In genomic region chr13:44331912-44332840, GRCh38 we compare ENCODE assay signal across 9 cellular contexts. TPM values are rescaled to one million over a fixed set of nuclear protein-coding genes. Genes with fewer than 3 reads are reported as not detected.
DNase-seq lines count a peak whose midpoint lies in the region; ATAC-seq and TF ChIP-seq lines count a peak whose summit lies in the region.
"Had no signal": no experiment of that assay in that cellular context is flagged by ENCODE, and none has a peak within 500 bp of the region (broad histone marks: within the 10 kb centered on the region; RNA-seq: fewer than 3 reads in every experiment).

No MANE protein-coding gene starts in this region.

- H3K9me3 Mint-ChIP-seq in activated T-cell treated with anti-CD3 and anti-CD28 coated beads, Interleukin-2, amount 50 U/mL, for 24 hours, result no peaks in the 10 kb centered on the region
- H3K9me3 Mint-ChIP-seq in type B pancreatic cell, result no peaks in the 10 kb centered on the region

- H3K27me3 Mint-ChIP-seq in activated T-cell treated with anti-CD3 and anti-CD28 coated beads, Interleukin-2, amount 50 U/mL, for 24 hours, result peaks cover 2% of the 10 kb centered on the region
- H3K27me3 Mint-ChIP-seq in type B pancreatic cell, result peaks cover 3% of the 10 kb centered on the region

- no peak for TF ChIP-seq CTCF in type B pancreatic cell (conservative IDR thresholded peaks at IDR 0.05)

- ATAC-seq in left colon, result no peak
- ATAC-seq in HG02973 (IDR thresholded peaks at IDR 0.05; ENCODE audit: unreplicated experiment), result no peak
- no peak for ATAC-seq in HG02884 (IDR thresholded peaks at IDR 0.05; ENCODE audit: unreplicated experiment)
- ATAC-seq in HG02610 (IDR thresholded peaks at IDR 0.05; ENCODE audit: unreplicated experiment), result no peak

- no peaks in the 10 kb centered on the region for H3K36me3 Mint-ChIP-seq in activated T-cell treated with anti-CD3 and anti-CD28 coated beads, Interleukin-2, amount 50 U/mL, for 24 hours (ENCODE audit: low read depth)
- no peaks in the 10 kb centered on the region for H3K36me3 Mint-ChIP-seq in type B pancreatic cell
- H3K36me3 Mint-ChIP-seq: CD4-positive, CD25-positive, alpha-beta regulatory T cell had no signal

- intact Hi-C loops in left colon (cut with DNase I, micrococcal nuclease), result no loop called here

- H3K27ac ChIP-seq in angular gyrus (ENCODE audit: low read depth, low read length), result peak overlapping the region; percentile 73

- peak overlapping the region; percentile 48 for H3K27ac Mint-ChIP-seq in activated T-cell treated with anti-CD3 and anti-CD28 coated beads, Interleukin-2, amount 50 U/mL, for 24 hours
- peak overlapping the region; percentile 33 for H3K27ac Mint-ChIP-seq in type B pancreatic cell
- H3K27ac Mint-ChIP-seq: CD4-positive, CD25-positive, alpha-beta regulatory T cell had no signal

- H3K4me1 Mint-ChIP-seq in activated T-cell treated with anti-CD3 and anti-CD28 coated beads, Interleukin-2, amount 50 U/mL, for 24 hours (ENCODE audit: low read depth), result peaks cover 24% of the 10 kb centered on the region
- H3K4me1 Mint-ChIP-seq in type B pancreatic cell (ENCODE audit: unreplicated experiment), result peaks cover 27% of the 10 kb centered on the region

- no peak overlapping the region for H3K4me3 Mint-ChIP-seq in activated T-cell treated with anti-CD3 and anti-CD28 coated beads, Interleukin-2, amount 50 U/mL, for 24 hours
- peak overlapping the region; percentile 32 for H3K4me3 Mint-ChIP-seq in type B pancreatic cell
- H3K4me3 Mint-ChIP-seq: CD4-positive, CD25-positive, alpha-beta regulatory T cell had no signal

- DNase-seq in activated T-cell treated with anti-CD3 and anti-CD28 coated beads, Interleukin-2, amount 50 U/mL, for 24 hours, result no peak
- no peak for DNase-seq in activated T-cell treated with anti-CD3 and anti-CD28 coated beads, Interleukin-2, amount 50 U/mL, for 48 hours
- peak; percentile 32 to 65 for DNase-seq in left colon
- peak; percentile 75 for DNase-seq in type B pancreatic cell (ENCODE audit: extremely low spot score, unreplicated experiment)
- DNase-seq: CD4-positive, CD25-positive, alpha-beta regulatory T cell had no signal

RNA-seq across cellular contexts. Expression of gene SERP2, which starts 41.4 kb away (rescaled TPM):
- total RNA-seq in left colon (1 to 10 TPM; 3.2 to 6.4 TPM), type B pancreatic cell (ENCODE audit: low replicate concordance) (3.6 and 6.1 TPM in 2 replicates)
- total RNA-seq: CD4-positive, CD25-positive, alpha-beta regulatory T cell had no signal

Comparison
In these comparisons a context has a peak if more than half of its experiments do, and no peak if none do; other contexts are left out.
1. DNase-seq: peak in left colon (2 of 2) and type B pancreatic cell (single experiment); none in activated T-cell treated with anti-CD3 and anti-CD28 coated beads, Interleukin-2, amount 50 U/mL, for 24 hours (single experiment) and activated T-cell treated with anti-CD3 and anti-CD28 coated beads, Interleukin-2, amount 50 U/mL, for 48 hours (0 of 2).